ENCODE assay signal across 8 cellular contexts in genomic region chr17:81512560-81512983, GRCh38. TPM values are rescaled to one million over a fixed set of nuclear protein-coding genes. Genes with fewer than 3 reads are reported as not detected.
DNase-seq lines count a peak whose midpoint lies in the region; ATAC-seq and TF ChIP-seq lines count a peak whose summit lies in the region.

ACTG1 (minus strand) TSS chr17:81512799; CDS start chr17:81512354, 445 bp downstream.

- TF ChIP-seq CTCF in Calu3 (IDR thresholded peaks at IDR 0.05; ENCODE audit: unreplicated experiment) (no peak), LNCaP clone FGC (IDR thresholded peaks at IDR 0.05; ENCODE audit: control insufficient read depth, extremely low read depth, insufficient read depth) (no peak)

- CTCF ChIA-PET in Calu3 (lab: Charles Lee), result no interaction called here

- peak within 1 kb of the TSS; percentile 100 for H3K4me3 Mint-ChIP-seq in Calu3 (ENCODE audit: low read depth, unreplicated experiment)
- peak within 1 kb of the TSS; percentile 97 for H3K4me3 Mint-ChIP-seq in natural killer cell treated with Interleukin-12 subunit alpha and Interleukin-12 subunit beta and Interleukin-15 and Interleukin-18, amount 100 ng/mL, for 72 hours

- no TSS peak for BruUV-seq in Calu3 (replicated peaks; lab: Mats Ljungman, UMichigan)

- intact Hi-C loops in Calu3 (cut with micrococcal nuclease; ENCODE audit: unreplicated experiment), result loop anchor here (10.0 kb wide), 1 partner anchor 468 kb away; no protein-coding TSS in a partner anchor

- peak within 1 kb of the TSS; percentile 95 for H3K4me3 ChIP-seq in LNCaP clone FGC (ENCODE audit: low read depth, low read length)

- H3K27me3 Mint-ChIP-seq in Calu3 (ENCODE audit: unreplicated experiment), result no peaks in the 10 kb centered on the region
- H3K27me3 Mint-ChIP-seq in natural killer cell treated with Interleukin-12 subunit alpha and Interleukin-12 subunit beta and Interleukin-15 and Interleukin-18, amount 100 ng/mL, for 72 hours, result no peaks in the 10 kb centered on the region

- H3K4me1 Mint-ChIP-seq in Calu3 (ENCODE audit: low read depth, unreplicated experiment), result peaks cover 26% of the 10 kb centered on the region
- H3K4me1 Mint-ChIP-seq in natural killer cell treated with Interleukin-12 subunit alpha and Interleukin-12 subunit beta and Interleukin-15 and Interleukin-18, amount 100 ng/mL, for 72 hours (ENCODE audit: low read depth in 2 of 2), result peaks cover 34 to 42% of the 10 kb centered on the region in 2 donors

- H3K9me3 Mint-ChIP-seq in Calu3 (ENCODE audit: low read depth, unreplicated experiment), result no peaks in the 10 kb centered on the region
- no peaks in the 10 kb centered on the region for H3K9me3 Mint-ChIP-seq in natural killer cell treated with Interleukin-12 subunit alpha and Interleukin-12 subunit beta and Interleukin-15 and Interleukin-18, amount 100 ng/mL, for 72 hours

- H3K27ac Mint-ChIP-seq in Calu3 (ENCODE audit: unreplicated experiment), result peak within 1 kb of the TSS; percentile 100
- peak within 1 kb of the TSS; percentile 91 to 96 for H3K27ac Mint-ChIP-seq in natural killer cell treated with Interleukin-12 subunit alpha and Interleukin-12 subunit beta and Interleukin-15 and Interleukin-18, amount 100 ng/mL, for 72 hours

- peaks cover 92% of the 10 kb centered on the region for H3K36me3 Mint-ChIP-seq in Calu3 (ENCODE audit: insufficient read depth, unreplicated experiment)
- H3K36me3 Mint-ChIP-seq in natural killer cell treated with Interleukin-12 subunit alpha and Interleukin-12 subunit beta and Interleukin-15 and Interleukin-18, amount 100 ng/mL, for 72 hours, result peaks cover 30% of the 10 kb centered on the region

- DNase-seq in Calu3 (peak; percentile 93), LNCaP clone FGC (ENCODE audit: low read depth) (peak; percentile 55), SHP77 (lab: John Stamatoyannopoulos, UW) (peak; percentile 90 to 94), fibroblast of peridontal ligament (ENCODE audit: extremely low read depth) (peak; percentile 90)
- peak; percentile 85 for DNase-seq in activated T-helper 9 cell treated with anti-CD3 and anti-CD28 coated beads, Interleukin-2, amount 50 U/mL, for 16 hours (ENCODE audit: low read depth)
- peak; percentile 94 for DNase-seq in natural killer cell treated with Interleukin-12 subunit alpha and Interleukin-12 subunit beta and Interleukin-15 and Interleukin-18, amount 100 ng/mL, for 72 hours (ENCODE audit: low spot score)
- DNase-seq in stimulated activated naive CD4-positive, alpha-beta T cell (lab: John Stamatoyannopoulos, UW), result peak; percentile 85 to 93 (median 89)

- peak; percentile 35 for ATAC-seq in GM21529 (IDR thresholded peaks at IDR 0.05; ENCODE audit: unreplicated experiment)
- ATAC-seq in natural killer cell treated with Interleukin-12 subunit alpha and Interleukin-12 subunit beta and Interleukin-15 and Interleukin-18, amount 100 ng/mL, for 72 hours, result peak; percentile 79 to 87

RNA-seq across cellular contexts. Expression of gene ACTG1, which starts in this region (rescaled TPM):
- 2,184 and 2,327 TPM in 2 replicates for total RNA-seq in Calu3 (2022)
- 1,000 to 10,000 TPM; 4,962 to 5,145 TPM for total RNA-seq in natural killer cell treated with Interleukin-12 subunit alpha and Interleukin-12 subunit beta and Interleukin-15 and Interleukin-18, amount 100 ng/mL, for 72 hours

Comparison
In these comparisons a context has a peak if more than half of its experiments do, and no peak if none do; other contexts are left out.
1. Peak in every context shown above with its lines: DNase-seq, ATAC-seq and H3K4me3 ChIP-seq.